In the genomic region with DNA sequence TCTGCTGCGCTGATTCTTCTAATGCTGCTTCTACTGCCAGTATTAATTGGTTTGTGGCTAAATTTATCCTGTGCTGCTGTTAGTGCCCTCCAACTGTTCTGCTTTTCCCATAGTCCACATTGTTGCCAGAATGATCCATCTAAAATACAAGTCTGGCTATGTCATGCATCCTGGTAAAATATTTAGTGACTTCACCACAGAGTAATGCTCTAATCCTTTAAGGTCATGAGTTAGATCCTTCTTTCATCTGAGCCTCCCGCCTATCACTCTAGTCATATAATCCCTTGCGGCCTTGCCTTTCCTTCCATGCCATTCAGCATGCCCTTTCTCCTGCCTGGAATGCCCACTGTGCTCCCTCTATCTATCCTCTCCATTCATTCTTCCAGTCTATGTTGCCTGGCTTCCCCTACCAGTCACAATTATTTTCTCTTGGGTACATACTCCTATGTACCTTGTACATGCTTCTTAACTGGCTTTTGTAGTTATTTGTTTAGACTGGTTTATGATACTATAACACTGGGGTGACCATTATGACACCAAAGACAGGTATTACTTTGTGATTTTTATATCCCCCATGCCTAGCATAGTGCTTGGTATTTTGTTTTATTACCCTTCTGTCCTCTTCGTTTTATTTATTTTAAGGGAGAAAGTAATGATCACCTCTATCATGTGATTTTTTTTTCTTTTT, we compare ENCODE assay signal across 13 cellular contexts.
DNase-seq lines count a peak whose midpoint lies in the region; ATAC-seq, FAIRE-seq and TF ChIP-seq lines count a peak whose summit lies in the region.
"Had no signal": no experiment of that assay in that cellular context is flagged by ENCODE, and none has a peak within 500 bp of the region (broad histone marks: within the 10 kb centered on the region; RNA-seq: fewer than 3 reads in every experiment).

No MANE protein-coding gene starts in this region.

- H3K27me3 ChIP-seq in astrocyte (ENCODE audit: insufficient read depth, low read length): no peaks in the 10 kb centered on the region
- H3K27me3 ChIP-seq in keratinocyte (ENCODE audit: control insufficient read depth, extremely low read depth, insufficient read depth, low read length): no peaks in the 10 kb centered on the region
- H3K27me3 ChIP-seq in endodermal cell (ENCODE audit: control insufficient read depth, insufficient read depth, low read length, poor library complexity, severe bottlenecking): no peaks in the 10 kb centered on the region
- H3K27me3 ChIP-seq: left lung, upper lobe of left lung had no signal

- H2AFZ ChIP-seq in astrocyte (ENCODE audit: low read depth, low read length) (no peak overlapping the region), keratinocyte (ENCODE audit: control insufficient read depth, low read length) (no peak overlapping the region)

- H3K27ac ChIP-seq in astrocyte (ENCODE audit: low read depth, low read length) (peak overlapping the region; percentile 85), keratinocyte (ENCODE audit: control insufficient read depth, insufficient read depth, low read length) (no peak overlapping the region), endodermal cell (ENCODE audit: low read depth, low read length) (no peak overlapping the region)
- H3K27ac ChIP-seq: left lung, prostate gland, upper lobe of left lung had no signal

- H3K9me3 Mint-ChIP-seq in astrocyte (ENCODE audit: unreplicated experiment) (peaks cover 2% of the 10 kb centered on the region), endodermal cell (no peaks in the 10 kb centered on the region)

- TF ChIP-seq CTCF in astrocyte (IDR thresholded peaks at IDR 0.05; ENCODE audit: insufficient read depth, low read depth, low read length) (no peak), keratinocyte (optimal IDR thresholded peaks at IDR 0.05 in 1 of 3, IDR thresholded peaks at IDR 0.05 in 1 of 3, conservative IDR thresholded peaks at IDR 0.05 in 1 of 3; ENCODE audit: extremely low read depth in 1 of 3, insufficient read depth in 2 of 3, low read length in 3 of 3) (no peak), endodermal cell (conservative IDR thresholded peaks at IDR 0.05) (no peak)

- peaks cover 30% of the 10 kb centered on the region for H3K4me1 Mint-ChIP-seq in astrocyte (ENCODE audit: low read depth, unreplicated experiment)
- no peaks in the 10 kb centered on the region for H3K4me1 Mint-ChIP-seq in endodermal cell
- H3K4me1 Mint-ChIP-seq: T-helper 17 cell had no signal

- dilution Hi-C loops in keratinocyte (cut with MboI; ENCODE audit: extremely low pct_ligation_motif_present, low sequenced_read_pairs): no loop called here

- H3K4me1 ChIP-seq in astrocyte (ENCODE audit: insufficient read depth, low read length) (peaks cover 16% of the 10 kb centered on the region), keratinocyte (ENCODE audit: control insufficient read depth, extremely low read depth, insufficient read depth, low read length) (peaks cover 18% of the 10 kb centered on the region), endodermal cell (ENCODE audit: control insufficient read depth, insufficient read depth, low read length) (no peaks in the 10 kb centered on the region)
- H3K4me1 ChIP-seq: left lung, prostate gland, upper lobe of left lung had no signal

- H3K9me3 ChIP-seq in astrocyte (ENCODE audit: insufficient read depth, low read depth, low read length) (no peaks in the 10 kb centered on the region), keratinocyte (ENCODE audit: control insufficient read depth, low read depth, low read length) (no peaks in the 10 kb centered on the region), endodermal cell (ENCODE audit: control insufficient read depth, low read length) (no peaks in the 10 kb centered on the region)
- H3K9me3 ChIP-seq: left lung, prostate gland, upper lobe of left lung had no signal

- H3K79me2 ChIP-seq in astrocyte (ENCODE audit: insufficient read depth, low read length) (peaks cover 16% of the 10 kb centered on the region), keratinocyte (ENCODE audit: control insufficient read depth, insufficient read depth, low read length) (peaks cover 2% of the 10 kb centered on the region)

- DNase-seq in ACHN (peak; percentile 35), HS-27A (ENCODE audit: low read depth) (peak; percentile 79), astrocyte (ENCODE audit: low read depth) (peak; percentile 93), keratinocyte (ENCODE audit: low read depth, low spot score) (no peak), endodermal cell (no peak), GDM1 (lab: John Stamatoyannopoulos, UW) (no peak)
- no peak for DNase-seq in activated effector memory CD4-positive, alpha-beta T cell treated with Interleukin-2 at 50 U/mL for 16 hours
- DNase-seq: amygdala, left lung, T-helper 17 cell, upper lobe of left lung had no signal

- in situ Hi-C loops in ACHN (cut with HindIII; ENCODE audit: low pct_ligation_motif_present, low pct_unique_long_range_greater_than_20kb, low sequenced_read_pairs): no loop called here

- H3K27ac Mint-ChIP-seq in astrocyte (ENCODE audit: unreplicated experiment): peak overlapping the region; percentile 94
- H3K27ac Mint-ChIP-seq in endodermal cell: no peak overlapping the region
- H3K27ac Mint-ChIP-seq: T-helper 17 cell had no signal

- FAIRE-seq in astrocyte (lab: Jason Lieb, UNC) (peak; percentile 95), keratinocyte (lab: Jason Lieb, UNC) (peak; percentile 87)

- H3K36me3 Mint-ChIP-seq in astrocyte (ENCODE audit: low read depth, unreplicated experiment) (no peaks in the 10 kb centered on the region), endodermal cell (ENCODE audit: low read depth) (no peaks in the 10 kb centered on the region)

- H3K4me3 Mint-ChIP-seq in astrocyte (ENCODE audit: unreplicated experiment) (no peak overlapping the region), endodermal cell (no peak overlapping the region)
- H3K4me3 Mint-ChIP-seq: T-helper 17 cell had no signal

- H3K9ac ChIP-seq in astrocyte (ENCODE audit: low read length) (peak overlapping the region; percentile 55), keratinocyte (ENCODE audit: control insufficient read depth, extremely low read depth, insufficient read depth, low read length) (no peak overlapping the region), endodermal cell (ENCODE audit: extremely low read depth, low read length, poor library complexity, severe bottlenecking) (no peak overlapping the region)

- H3K36me3 ChIP-seq in astrocyte (ENCODE audit: insufficient read depth, low read length): no peaks in the 10 kb centered on the region
- H3K36me3 ChIP-seq in keratinocyte (ENCODE audit: control insufficient read depth in 2 of 2, extremely low read depth in 1 of 2, insufficient read depth in 2 of 2, low read length in 2 of 2): no peaks in the 10 kb centered on the region
- no peaks in the 10 kb centered on the region for H3K36me3 ChIP-seq in endodermal cell (ENCODE audit: control insufficient read depth, insufficient read depth, low read length)
- H3K36me3 ChIP-seq: left lung, prostate gland, upper lobe of left lung had no signal

- no peaks in the 10 kb centered on the region for H4K20me1 ChIP-seq in astrocyte (ENCODE audit: insufficient read depth, low read length)
- H4K20me1 ChIP-seq in keratinocyte (ENCODE audit: control insufficient read depth, extremely low read depth, insufficient read depth, low read length): no peaks in the 10 kb centered on the region

- H3K4me3 ChIP-seq in astrocyte (ENCODE audit: insufficient read depth, low read depth, low read length) (no peak overlapping the region), keratinocyte (ENCODE audit: control insufficient read depth in 2 of 3, extremely low read depth in 1 of 3, insufficient read depth in 2 of 3, low read depth in 1 of 3, low read length in 3 of 3) (no peak overlapping the region), endodermal cell (ENCODE audit: low read length) (no peak overlapping the region)
- H3K4me3 ChIP-seq: left lung, prostate gland, upper lobe of left lung had no signal

- 95 to 100% methylated on average over 3 to 4 of the region's 4 CpGs for WGBS in endodermal cell (ENCODE audit: insufficient coverage in 1 of 2, insufficient read length in 1 of 2), 2 experiments

- no peak for ATAC-seq in GM21381 (IDR thresholded peaks at IDR 0.05; ENCODE audit: unreplicated experiment)
- ATAC-seq: left lung, T-helper 17 cell had no signal

- H3K27me3 Mint-ChIP-seq in astrocyte (ENCODE audit: low read depth, unreplicated experiment) (no peaks in the 10 kb centered on the region), endodermal cell (ENCODE audit: insufficient read depth) (no peaks in the 10 kb centered on the region)
- H3K27me3 Mint-ChIP-seq: T-helper 17 cell had no signal

- H3K9me1 ChIP-seq in keratinocyte (ENCODE audit: control insufficient read depth, extremely low read depth, insufficient read depth, low read length): no peaks in the 10 kb centered on the region

- H3K4me2 ChIP-seq in astrocyte (ENCODE audit: low read length) (peak overlapping the region; percentile 71), keratinocyte (ENCODE audit: control insufficient read depth, extremely low read depth, insufficient read depth, low read depth, low read length) (no peak overlapping the region)

Comparison
In these comparisons a context has a peak if more than half of its experiments do, and no peak if none do; other contexts are left out.
1. DNase-seq: peak in ACHN (single experiment), HS-27A (single experiment) and astrocyte (single experiment); none in keratinocyte (single experiment), endodermal cell (single experiment), activated effector memory CD4-positive, alpha-beta T cell treated with Interleukin-2 at 50 U/mL for 16 hours (single experiment) and GDM1 (single experiment).